Comparison of ENCODE assay signal across 21 cellular contexts in genomic region chr10:69014171-69014570, GRCh38. TPM values are rescaled to one million over a fixed set of nuclear protein-coding genes. Genes with fewer than 3 reads are reported as not detected.
A peak's percentile ranks its signal among the peaks of the same experiment; 100 is the strongest.
DNase-seq lines count a peak whose midpoint lies in the region; ATAC-seq and TF ChIP-seq lines count a peak whose summit lies in the region.
"Had no signal": no experiment of that assay in that cellular context is flagged by ENCODE, and none has a peak within 500 bp of the region (broad histone marks: within the 10 kb centered on the region; RNA-seq: fewer than 3 reads in every experiment).

No MANE protein-coding gene starts in this region.

- no peaks in the 10 kb centered on the region for H3K4me1 ChIP-seq in CD4-positive, alpha-beta memory T cell (ENCODE audit: insufficient read depth, low read length)
- no peaks in the 10 kb centered on the region for H3K4me1 ChIP-seq in neuronal stem cell (ENCODE audit: control insufficient read depth in 2 of 2, insufficient read depth in 1 of 2, low read depth in 1 of 2, low read length in 2 of 2)
- H3K4me1 ChIP-seq: gastrocnemius medialis, Peyer's patch had no signal

- CTCF ChIA-PET in CD4-positive, alpha-beta memory T cell (lab: Charles Lee; ENCODE audit: partially characterized antibody), result interaction anchor here (1.2 to 1.5 kb wide), 2 partner anchors 9 to 78 kb away, joined by 4 to 5 read pairs; no protein-coding TSS in a partner anchor

- no peaks in the 10 kb centered on the region for H3K79me1 ChIP-seq in neuronal stem cell (ENCODE audit: low read depth, low read length)

- no peak overlapping the region for H3K23ac ChIP-seq in neuronal stem cell (ENCODE audit: low read depth, low read length, poor library complexity)

- H2AFZ ChIP-seq in neuronal stem cell (ENCODE audit: low read length), result no peak overlapping the region

- ATAC-seq in memory B cell (ENCODE audit: low read depth), result no peak
- no peak for ATAC-seq in activated naive CD8-positive, alpha-beta T cell treated with anti-CD3 and anti-CD28 coated beads, Interleukin-2, amount 50 U/mL, for 24 hours
- ATAC-seq in stimulated activated naive CD8-positive, alpha-beta T cell treated with anti-CD3 and anti-CD28 coated beads, Interleukin-15, amount 100 ng/mL, for 72 hours, result no peak
- ATAC-seq: activated CD4-positive, CD25-positive, alpha-beta regulatory T cell treated with anti-CD3 and anti-CD28 coated beads, Interleukin-2, amount 50 U/mL, for 24 hours; gastrocnemius medialis; left cardiac atrium; natural killer cell; stimulated activated naive B cell treated with anti-CD40 and anti-IgM and Interleukin-4, amounts not matched to agents 10 μg/mL and 1 μg/mL and 100 μg/mL, for 72 hours had no signal

- no peak overlapping the region for H3K4me3 ChIP-seq in CD4-positive, alpha-beta memory T cell (ENCODE audit: low read length in 2 of 2)
- no peak overlapping the region for H3K4me3 ChIP-seq in cardiac fibroblast (replicated peaks in 1 of 2; ENCODE audit: low read depth in 2 of 2, low read length in 2 of 2)
- no peak overlapping the region for H3K4me3 ChIP-seq in neuronal stem cell (ENCODE audit: low read length in 2 of 2)
- H3K4me3 ChIP-seq: gastrocnemius medialis, Peyer's patch, SK-N-MC had no signal

- no peak overlapping the region for H3K27ac ChIP-seq in CD4-positive, alpha-beta memory T cell (ENCODE audit: low read depth, low read length)
- H3K27ac ChIP-seq in neuronal stem cell (replicated peaks; ENCODE audit: low read length), result no peak overlapping the region
- H3K27ac ChIP-seq: gastrocnemius medialis, Peyer's patch, SK-N-MC had no signal

- no peak overlapping the region for H3K4me3 Mint-ChIP-seq in CD4-positive, alpha-beta memory T cell
- no peak overlapping the region for H3K4me3 Mint-ChIP-seq in memory B cell
- H3K4me3 Mint-ChIP-seq in activated naive CD8-positive, alpha-beta T cell treated with anti-CD3 and anti-CD28 coated beads, Interleukin-2, amount 50 U/mL, for 24 hours, result no peak overlapping the region
- no peak overlapping the region for H3K4me3 Mint-ChIP-seq in stimulated activated naive CD8-positive, alpha-beta T cell treated with anti-CD3 and anti-CD28 coated beads, Interleukin-15, amount 100 ng/mL, for 72 hours
- H3K4me3 Mint-ChIP-seq: activated naive CD8-positive, alpha-beta T cell treated with anti-CD3 and anti-CD28 coated beads, Interleukin-2, amount 10 ng/mL, durations not matched to agents 7 days and 5 days; brain; CD8-positive, alpha-beta memory T cell; natural killer cell; stimulated activated naive B cell treated with anti-CD40 and anti-IgM and Interleukin-4, amounts not matched to agents 10 μg/mL and 1 μg/mL and 100 μg/mL, for 72 hours had no signal

- peaks cover 0 to 1% (median 0%) of the 10 kb centered on the region in 4 donors for H3K4me1 Mint-ChIP-seq in CD4-positive, alpha-beta memory T cell
- H3K4me1 Mint-ChIP-seq in memory B cell, result no peaks in the 10 kb centered on the region
- H3K4me1 Mint-ChIP-seq in activated naive CD8-positive, alpha-beta T cell treated with anti-CD3 and anti-CD28 coated beads, Interleukin-2, amount 50 U/mL, for 24 hours, result peaks cover 13% of the 10 kb centered on the region
- H3K4me1 Mint-ChIP-seq in stimulated activated naive CD8-positive, alpha-beta T cell treated with anti-CD3 and anti-CD28 coated beads, Interleukin-15, amount 100 ng/mL, for 72 hours, result peaks cover 11% of the 10 kb centered on the region
- H3K4me1 Mint-ChIP-seq: brain; CD8-positive, alpha-beta memory T cell; stimulated activated naive B cell treated with anti-CD40 and anti-IgM and Interleukin-4, amounts not matched to agents 10 μg/mL and 1 μg/mL and 100 μg/mL, for 72 hours had no signal

- intact Hi-C loops in CD4-positive, alpha-beta memory T cell (cut with micrococcal nuclease), result no loop called here

- H3K27ac Mint-ChIP-seq in CD4-positive, alpha-beta memory T cell, result peak overlapping the region in 4 of 7 donors; percentile 7 to 43 (median 16)
- peak overlapping the region; percentile 2 for H3K27ac Mint-ChIP-seq in memory B cell
- H3K27ac Mint-ChIP-seq in activated naive CD8-positive, alpha-beta T cell treated with anti-CD3 and anti-CD28 coated beads, Interleukin-2, amount 50 U/mL, for 24 hours, result no peak overlapping the region
- no peak overlapping the region for H3K27ac Mint-ChIP-seq in stimulated activated naive CD8-positive, alpha-beta T cell treated with anti-CD3 and anti-CD28 coated beads, Interleukin-15, amount 100 ng/mL, for 72 hours
- H3K27ac Mint-ChIP-seq: activated naive CD8-positive, alpha-beta T cell treated with anti-CD3 and anti-CD28 coated beads, Interleukin-2, amount 10 ng/mL, durations not matched to agents 7 days and 5 days; brain; natural killer cell; stimulated activated naive B cell treated with anti-CD40 and anti-IgM and Interleukin-4, amounts not matched to agents 10 μg/mL and 1 μg/mL and 100 μg/mL, for 72 hours had no signal

- H3K36me3 Mint-ChIP-seq in CD4-positive, alpha-beta memory T cell, result peaks cover 49 to 53% of the 10 kb centered on the region in 2 donors
- peaks cover 38% of the 10 kb centered on the region for H3K36me3 Mint-ChIP-seq in memory B cell
- peaks cover 28% of the 10 kb centered on the region for H3K36me3 Mint-ChIP-seq in activated naive CD8-positive, alpha-beta T cell treated with anti-CD3 and anti-CD28 coated beads, Interleukin-2, amount 50 U/mL, for 24 hours (ENCODE audit: low read depth)

- H3K18ac ChIP-seq in neuronal stem cell (ENCODE audit: low read length), result no peak overlapping the region

- H4K8ac ChIP-seq in neuronal stem cell (ENCODE audit: low read depth, low read length), result no peak overlapping the region

- no peak overlapping the region for H2BK12ac ChIP-seq in neuronal stem cell (ENCODE audit: low read length)

- no peak for TF ChIP-seq CTCF in cardiac fibroblast (IDR thresholded peaks at IDR 0.05; ENCODE audit: low read depth, low read length)

- no peak overlapping the region for H2BK5ac ChIP-seq in neuronal stem cell (ENCODE audit: low read length)

- no peaks in the 10 kb centered on the region for H3K27me3 ChIP-seq in CD4-positive, alpha-beta memory T cell (ENCODE audit: insufficient read depth, low read length)
- H3K27me3 ChIP-seq in neuronal stem cell (ENCODE audit: control insufficient read depth in 3 of 3, insufficient read depth in 3 of 3, low read depth in 1 of 3, low read length in 3 of 3), result no peaks in the 10 kb centered on the region
- H3K27me3 ChIP-seq: gastrocnemius medialis, Peyer's patch had no signal

- H3K27me3 Mint-ChIP-seq in CD4-positive, alpha-beta memory T cell, result no peaks in the 10 kb centered on the region
- no peaks in the 10 kb centered on the region for H3K27me3 Mint-ChIP-seq in memory B cell
- no peaks in the 10 kb centered on the region for H3K27me3 Mint-ChIP-seq in activated naive CD8-positive, alpha-beta T cell treated with anti-CD3 and anti-CD28 coated beads, Interleukin-2, amount 50 U/mL, for 24 hours
- H3K27me3 Mint-ChIP-seq in stimulated activated naive CD8-positive, alpha-beta T cell treated with anti-CD3 and anti-CD28 coated beads, Interleukin-15, amount 100 ng/mL, for 72 hours, result no peaks in the 10 kb centered on the region
- H3K27me3 Mint-ChIP-seq: activated naive CD8-positive, alpha-beta T cell treated with anti-CD3 and anti-CD28 coated beads, Interleukin-2, amount 10 ng/mL, durations not matched to agents 7 days and 5 days; brain; CD8-positive, alpha-beta memory T cell; stimulated activated naive B cell treated with anti-CD40 and anti-IgM and Interleukin-4, amounts not matched to agents 10 μg/mL and 1 μg/mL and 100 μg/mL, for 72 hours had no signal

- no peak overlapping the region for H3K4ac ChIP-seq in neuronal stem cell (ENCODE audit: low read length)

- H3K14ac ChIP-seq in neuronal stem cell (ENCODE audit: low read length), result no peak overlapping the region

- no peak overlapping the region for H2BK15ac ChIP-seq in neuronal stem cell (ENCODE audit: low read length)

- H2BK120ac ChIP-seq in neuronal stem cell (ENCODE audit: low read depth, low read length), result no peak overlapping the region

- no peaks in the 10 kb centered on the region for H3K9me3 Mint-ChIP-seq in CD4-positive, alpha-beta memory T cell
- H3K9me3 Mint-ChIP-seq in memory B cell, result no peaks in the 10 kb centered on the region
- no peaks in the 10 kb centered on the region for H3K9me3 Mint-ChIP-seq in activated naive CD8-positive, alpha-beta T cell treated with anti-CD3 and anti-CD28 coated beads, Interleukin-2, amount 50 U/mL, for 24 hours
- no peaks in the 10 kb centered on the region for H3K9me3 Mint-ChIP-seq in stimulated activated naive CD8-positive, alpha-beta T cell treated with anti-CD3 and anti-CD28 coated beads, Interleukin-15, amount 100 ng/mL, for 72 hours
- H3K9me3 Mint-ChIP-seq: activated naive CD8-positive, alpha-beta T cell treated with anti-CD3 and anti-CD28 coated beads, Interleukin-2, amount 10 ng/mL, durations not matched to agents 7 days and 5 days; brain; CD8-positive, alpha-beta memory T cell; natural killer cell; stimulated activated naive B cell treated with anti-CD40 and anti-IgM and Interleukin-4, amounts not matched to agents 10 μg/mL and 1 μg/mL and 100 μg/mL, for 72 hours had no signal

- no peak overlapping the region for H4K91ac ChIP-seq in neuronal stem cell (ENCODE audit: low read depth, low read length, poor library complexity)

- H2AK5ac ChIP-seq in neuronal stem cell (ENCODE audit: low read depth, low read length), result no peak overlapping the region

- WGBS in neuronal stem cell (ENCODE audit: extremely low coverage in 2 of 2, insufficient read length in 2 of 2, insufficient replicate concordance in 1 of 2), 2 donors, result no CpG with 5 or more reads among the region's 1 CpG

- peaks cover 25% of the 10 kb centered on the region for H3K36me3 ChIP-seq in CD4-positive, alpha-beta memory T cell (ENCODE audit: insufficient read depth, low read length)
- H3K36me3 ChIP-seq in neuronal stem cell (replicated peaks in 1 of 2; ENCODE audit: control insufficient read depth in 2 of 2, insufficient read depth in 2 of 2, low read length in 2 of 2), result peaks cover 9 to 88% of the 10 kb centered on the region in 2 donors

- POLR2A ChIA-PET in CD4-positive, alpha-beta memory T cell (lab: Charles Lee; ENCODE audit: partially characterized antibody), result interaction anchor here (0.6 to 1.5 kb wide), 2 partner anchors 25 to 30 kb away, joined by 3 read pairs; no protein-coding TSS in a partner anchor

- H3K9ac ChIP-seq in neuronal stem cell (ENCODE audit: low read depth, low read length, poor library complexity), result no peak overlapping the region

- no peak overlapping the region for H3K4me2 ChIP-seq in neuronal stem cell (ENCODE audit: insufficient read depth, low read length, poor library complexity, severe bottlenecking)

- H3K9me3 ChIP-seq in CD4-positive, alpha-beta memory T cell (ENCODE audit: control insufficient read depth in 1 of 2, low read length in 2 of 2), result no peaks in the 10 kb centered on the region
- H3K9me3 ChIP-seq in neuronal stem cell (replicated peaks in 1 of 2; ENCODE audit: control insufficient read depth in 2 of 2, insufficient read depth in 1 of 2, low read depth in 1 of 2, low read length in 2 of 2), result no peaks in the 10 kb centered on the region
- H3K9me3 ChIP-seq: gastrocnemius medialis, Peyer's patch had no signal

- no peak for DNase-seq in CD4-positive, alpha-beta memory T cell
- DNase-seq in HT1080 (ENCODE audit: low read depth) (peak; percentile 14), cardiac fibroblast (ENCODE audit: low read depth in 2 of 2) (peak; percentile 73 to 94), memory B cell (ENCODE audit: low spot score in 2 of 2) (no peak), NCI-H2227 treated with DMSO at 0.1 percent for 48 hours (lab: John Stamatoyannopoulos, UW) (no peak), neuronal stem cell (ENCODE audit: low spot score) (no peak)
- DNase-seq in activated naive CD8-positive, alpha-beta T cell treated with anti-CD3 and anti-CD28 coated beads, Interleukin-2, amount 50 U/mL, for 24 hours, result no peak
- no peak for DNase-seq in stimulated activated naive CD8-positive, alpha-beta T cell treated with anti-CD3 and anti-CD28 coated beads, Interleukin-15, amount 100 ng/mL, for 72 hours
- DNase-seq: activated naive CD8-positive, alpha-beta T cell treated with anti-CD3 and anti-CD28 coated beads, Interleukin-2, amount 10 ng/mL, durations not matched to agents 7 days and 5 days; CD8-positive, alpha-beta memory T cell; cortex of kidney; gastrocnemius medialis; left cardiac atrium; natural killer cell; NCI-H510A; Peyer's patch; stimulated activated naive B cell treated with anti-CD40 and anti-IgM and Interleukin-4, amounts not matched to agents 10 μg/mL and 1 μg/mL and 100 μg/mL, for 72 hours; T1000 had no signal

RNA-seq across cellular contexts. Expression of gene KIFBP, which starts 25.6 kb away (rescaled TPM):
- 10 to 100 TPM; 17.9 to 18.5 TPM for total RNA-seq in CD4-positive, alpha-beta memory T cell
- polyA plus RNA-seq in CD4-positive, alpha-beta memory T cell, result 1 to 10 TPM; 2.7 to 8.1 TPM
- 37.8 and 39.3 TPM in 2 replicates for total RNA-seq in HT1080 (2014; rRNA removed; shearing (Covaris generic))
- 25.1 and 28.3 TPM in 2 replicates for polyA plus RNA-seq in HT1080 (2015; cell fraction: cytosol; rRNA removed)
- 42.5 and 44.2 TPM in 2 replicates for polyA plus RNA-seq in HT1080 (2015; cell fraction: nucleus; rRNA removed)
- polyA plus RNA-seq in neuronal stem cell (2013, experiment 1 of 2), result 17.5 TPM
- 16.8 TPM for polyA plus RNA-seq in neuronal stem cell (2013, experiment 2 of 2)

RNA-seq across cellular contexts. Expression of gene DDX21, which starts 58.2 kb away (rescaled TPM):
- total RNA-seq in CD4-positive, alpha-beta memory T cell, result 10 to 100 TPM; 50.6 to 57.1 TPM
- polyA plus RNA-seq in CD4-positive, alpha-beta memory T cell, result 10 to 100 TPM; 20.3 to 20.7 TPM
- 170 and 188 TPM in 2 replicates for total RNA-seq in HT1080 (2014; rRNA removed; shearing (Covaris generic))
- 160 and 200 TPM in 2 replicates for polyA plus RNA-seq in HT1080 (2015; cell fraction: cytosol; rRNA removed)
- 279 and 323 TPM in 2 replicates for polyA plus RNA-seq in HT1080 (2015; cell fraction: nucleus; rRNA removed)
- 48.7 TPM for polyA plus RNA-seq in neuronal stem cell (2013, experiment 1 of 2)
- polyA plus RNA-seq in neuronal stem cell (2013, experiment 2 of 2), result 50.0 TPM

Comparison
In these comparisons a context has a peak if more than half of its experiments do, and no peak if none do; other contexts are left out.
1. DNase-seq: peak in HT1080 (single experiment) and cardiac fibroblast (2 of 2); none in CD4-positive, alpha-beta memory T cell (0 of 5), memory B cell (0 of 2), activated naive CD8-positive, alpha-beta T cell treated with anti-CD3 and anti-CD28 coated beads, Interleukin-2, amount 50 U/mL, for 24 hours (single experiment), NCI-H2227 treated with DMSO at 0.1 percent for 48 hours (single experiment), neuronal stem cell (single experiment) and stimulated activated naive CD8-positive, alpha-beta T cell treated with anti-CD3 and anti-CD28 coated beads, Interleukin-15, amount 100 ng/mL, for 72 hours (0 of 2).
2. H3K27ac Mint-ChIP-seq: peak in CD4-positive, alpha-beta memory T cell (4 of 7) and memory B cell (single experiment); none in activated naive CD8-positive, alpha-beta T cell treated with anti-CD3 and anti-CD28 coated beads, Interleukin-2, amount 50 U/mL, for 24 hours (single experiment) and stimulated activated naive CD8-positive, alpha-beta T cell treated with anti-CD3 and anti-CD28 coated beads, Interleukin-15, amount 100 ng/mL, for 72 hours (0 of 2).